8 cellular contexts compared by ENCODE assay signal in the genomic region with DNA sequence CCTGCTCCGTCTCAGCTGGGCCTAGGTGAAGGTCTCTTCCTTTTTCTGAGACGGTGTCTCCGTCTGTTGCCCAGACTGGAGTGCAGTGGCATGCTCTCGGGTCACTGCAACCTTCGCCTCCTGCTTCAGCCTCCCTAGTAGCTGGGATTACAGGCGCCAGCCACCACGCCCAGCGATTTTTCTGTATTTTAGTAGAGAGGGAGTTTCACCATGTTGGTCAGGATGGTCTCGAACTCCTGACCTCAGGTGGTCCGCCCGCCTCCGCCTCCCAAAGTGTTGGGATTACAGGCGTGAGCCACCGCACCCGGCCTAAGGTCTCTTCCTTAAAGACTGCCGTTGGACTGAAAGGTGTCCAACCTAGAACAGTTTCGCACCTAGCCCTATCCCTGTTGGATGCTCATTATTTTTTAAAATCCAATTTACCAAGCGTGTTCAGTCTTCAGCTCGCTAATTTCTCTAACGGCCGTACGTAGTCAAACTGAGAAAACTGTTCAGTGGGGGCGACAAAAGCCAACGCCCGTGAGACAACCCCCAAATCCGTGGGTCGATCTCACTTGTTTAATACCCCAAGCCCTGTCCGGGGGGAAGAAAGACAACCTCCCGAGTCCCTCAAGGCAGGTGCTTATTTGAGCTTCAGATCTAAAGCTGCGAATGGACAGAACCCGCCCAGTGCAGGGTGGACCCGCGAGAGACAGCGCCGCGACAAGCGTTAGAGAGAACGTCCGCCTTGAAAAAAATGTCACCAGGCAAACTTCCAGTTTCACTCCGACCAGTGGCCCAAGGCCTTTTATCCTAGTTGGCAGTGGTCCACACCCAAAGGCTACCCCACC. TPM values are rescaled to one million over a fixed set of nuclear protein-coding genes. Genes with fewer than 3 reads are reported as not detected.
DNase-seq lines count a peak whose midpoint lies in the region; ATAC-seq, FAIRE-seq and TF ChIP-seq lines count a peak whose summit lies in the region.

No MANE protein-coding gene starts in this region.

- H3K9me3 ChIP-seq in OCI-LY3 (ENCODE audit: insufficient read depth, low read length) (no peaks in the 10 kb centered on the region), pancreas (no peaks in the 10 kb centered on the region)

- TF ChIP-seq CTCF in OCI-LY3 (IDR thresholded peaks at IDR 0.05; ENCODE audit: low read depth, low read length) (no peak; the same call in 1 of the 2 replicates), pancreas (IDR thresholded peaks at IDR 0.05) (no peak)

- peak overlapping the region; percentile 84 for H2AFZ ChIP-seq in OCI-LY3 (ENCODE audit: low read depth, low read length)

- 37 to 38% methylated on average over 40 of the region's 40 CpGs for WGBS in pancreas, 2 donors

- peak overlapping the region; percentile 82 for H3K4me2 ChIP-seq in OCI-LY3 (ENCODE audit: low read length)

- ATAC-seq in pancreas (no peak), HG03095 (IDR thresholded peaks at IDR 0.05; ENCODE audit: unreplicated experiment) (no peak)

- H3K79me2 ChIP-seq in OCI-LY3 (ENCODE audit: low read length): peaks cover 39% of the 10 kb centered on the region

- peaks cover 20% of the 10 kb centered on the region for H3K36me3 ChIP-seq in OCI-LY3 (replicated peaks; ENCODE audit: low read depth, low read length)
- H3K36me3 ChIP-seq in pancreas: no peaks in the 10 kb centered on the region

- H3K27me3 ChIP-seq in OCI-LY3 (ENCODE audit: low read depth, low read length): no peaks in the 10 kb centered on the region
- no peaks in the 10 kb centered on the region for H3K27me3 ChIP-seq in pancreas

- H3K27ac ChIP-seq in OCI-LY3 (ENCODE audit: low read length) (peak overlapping the region; percentile 82), epithelial cell of prostate (peak overlapping the region; percentile 96), pancreas (peak overlapping the region; percentile 91 to 98 (median 96))

- peak; percentile 66 for DNase-seq in NCI-H2081 treated with DMSO at 0.1 percent for 48 hours (lab: John Stamatoyannopoulos, UW)
- no peak for DNase-seq in NCI-H2081 (lab: John Stamatoyannopoulos, UW)
- no peak for DNase-seq in epithelial cell of prostate (ENCODE audit: low read depth, low spot score)
- peak in 3 of 6 donors; percentile 28 to 56 (median 32) for DNase-seq in pancreas
- no peak for DNase-seq in NCI-H146 treated with DMSO at 0.1 percent for 48 hours (lab: John Stamatoyannopoulos, UW; ENCODE audit: unreplicated experiment)
- no peak for DNase-seq in medulla oblongata (ENCODE audit: extremely low spot score)

- H4K20me1 ChIP-seq in OCI-LY3 (ENCODE audit: insufficient read depth, low read length): peaks cover 27% of the 10 kb centered on the region

- intact Hi-C loops in pancreas (cut with DNase I): no loop called here

- H3K4me1 ChIP-seq in OCI-LY3 (ENCODE audit: low read length) (peaks cover 46% of the 10 kb centered on the region), pancreas (peaks cover 0 to 13% (median 10%) of the 10 kb centered on the region in 3 donors)

- no peak for FAIRE-seq in pancreas (lab: Jason Lieb, UNC)

- H3K9ac ChIP-seq in OCI-LY3 (ENCODE audit: low read length): peak overlapping the region; percentile 94

- H3K4me3 ChIP-seq in OCI-LY3 (ENCODE audit: low read length) (peak overlapping the region; percentile 87), pancreas (peak overlapping the region; percentile 87 to 98 (median 92))

RNA-seq across cellular contexts. Expression of a gene that starts 1.0 kb away (rescaled TPM):
- total RNA-seq in pancreas: 10 to 100 TPM in 4 of 6 donors, 1 to 10 TPM in 2; 8.5 to 16.0 (median 10.4) TPM
- 10 to 100 TPM in 1 of 2 donors, 1 to 10 TPM in 1; 6.3 to 10.7 TPM for polyA plus RNA-seq in pancreas

RNA-seq across cellular contexts. Expression of a gene that starts 25.9 kb away (rescaled TPM):
- 10 to 100 TPM in 3 of 6 donors, 1 to 10 TPM in 3; 7.2 to 20.2 (median 9.9) TPM for total RNA-seq in pancreas
- 10 to 100 TPM in 1 of 2 donors, 1 to 10 TPM in 1; 8.2 to 14.2 TPM for polyA plus RNA-seq in pancreas

RNA-seq across cellular contexts. Expression of a gene that starts 27.4 kb away (rescaled TPM):
- total RNA-seq in pancreas: 10 to 100 TPM; 44.2 to 66.9 (median 59.0) TPM
- 100 to 1,000 TPM in 1 of 2 donors, 10 to 100 TPM in 1; 99.3 to 110 TPM for polyA plus RNA-seq in pancreas
